ENCODE assay signal across 20 cellular contexts in the genomic region with DNA sequence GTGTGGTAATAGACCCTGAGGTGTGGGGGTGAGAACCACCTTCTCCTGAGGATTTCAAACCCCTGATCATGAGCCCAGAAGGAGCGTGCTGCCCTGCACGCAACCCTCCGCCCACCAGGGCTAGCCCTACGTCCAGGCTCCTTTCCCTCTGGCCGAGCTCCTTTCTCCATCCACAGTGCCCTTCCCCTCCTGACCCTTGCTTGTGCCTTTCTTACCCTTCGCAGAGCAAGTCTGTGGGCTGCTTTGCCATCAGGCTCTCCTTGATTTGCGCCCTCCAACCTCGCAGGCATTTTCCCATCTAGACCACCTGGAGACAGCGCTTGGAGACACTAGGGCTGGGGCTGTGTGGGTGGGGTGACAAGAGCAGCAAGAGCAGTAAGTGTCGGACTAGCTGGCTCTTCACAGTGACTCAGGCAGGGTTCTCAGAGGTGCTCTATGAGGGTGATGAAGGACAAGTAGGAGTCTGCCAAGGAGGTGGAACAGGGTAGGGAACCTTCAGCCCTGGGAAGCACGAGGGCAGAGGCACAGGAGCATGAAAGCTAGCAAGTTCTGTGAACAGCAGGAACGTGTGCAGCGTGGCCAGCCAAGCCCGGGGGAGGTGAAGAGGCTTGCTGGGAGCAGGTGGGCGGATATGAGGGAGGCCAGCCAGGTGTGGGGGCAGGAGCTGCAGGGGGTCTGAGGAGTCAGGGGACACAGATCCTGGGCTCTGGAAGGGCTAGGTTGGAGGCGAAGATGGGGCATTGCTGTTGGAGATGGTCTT. TPM values are rescaled to one million over a fixed set of nuclear protein-coding genes. Genes with fewer than 3 reads are reported as not detected.
"Had no signal": no experiment of that assay in that cellular context is flagged by ENCODE, and none has a peak within 500 bp of the region (broad histone marks: within the 10 kb centered on the region; RNA-seq: fewer than 3 reads in every experiment).

No MANE protein-coding gene starts in this region.

- H3K36me3 Mint-ChIP-seq: immature natural killer cell had no signal

- DNase-seq: activated CD4-positive, alpha-beta T cell treated with anti-CD3 and anti-CD28 coated beads, Interleukin-2, amount 10 ng/mL, durations not matched to agents 7 days and 5 days; activated CD4-positive, CD25-positive, alpha-beta regulatory T cell; activated naive CD4-positive, alpha-beta T cell treated with anti-CD3 and anti-CD28 coated beads for 36 hours; activated T-cell treated with anti-CD3 and anti-CD28 coated beads for 4 hours; cortex of kidney; effector memory CD8-positive, alpha-beta T cell; immature natural killer cell; naive B cell; occipital lobe; psoas muscle; stimulated activated CD4-positive, alpha-beta T cell treated with anti-CD3 and anti-CD28 coated beads, Interleukin-12 subunit alpha, Interleukin-12 subunit beta, amount 100 ng/mL, for 4 hours; stimulated activated naive CD4-positive, alpha-beta T cell treated with Interleukin-2 at 50 U/mL for 16 hours; T-helper 1 cell; upper lobe of right lung had no signal

- ATAC-seq: activated T-helper 17 cell treated with anti-CD3 and anti-CD28 coated beads, Interleukin-2, amount 50 U/mL, for 72 hours; effector memory CD8-positive, alpha-beta T cell; psoas muscle; upper lobe of right lung had no signal

- H3K27ac ChIP-seq: psoas muscle, suprapubic skin, upper lobe of right lung had no signal

- H3K36me3 ChIP-seq: suprapubic skin, upper lobe of right lung had no signal

- H3K4me1 Mint-ChIP-seq: activated T-helper 17 cell treated with anti-CD3 and anti-CD28 coated beads, Interleukin-2, amount 50 U/mL, for 72 hours; central memory CD8-positive, alpha-beta T cell; immature natural killer cell had no signal

- H3K4me3 ChIP-seq: psoas muscle, suprapubic skin, upper lobe of right lung had no signal

- H3K27ac Mint-ChIP-seq: activated CD4-positive, alpha-beta T cell treated with anti-CD3 and anti-CD28 coated beads, Interleukin-2, amount 10 ng/mL, durations not matched to agents 7 days and 5 days; activated naive CD4-positive, alpha-beta T cell treated with anti-CD3 and anti-CD28 coated beads for 36 hours; activated T-helper 17 cell treated with anti-CD3 and anti-CD28 coated beads, Interleukin-2, amount 50 U/mL, for 72 hours; effector memory CD8-positive, alpha-beta T cell; immature natural killer cell; naive B cell had no signal

- H3K4me3 Mint-ChIP-seq: activated CD4-positive, alpha-beta T cell treated with anti-CD3 and anti-CD28 coated beads, Interleukin-2, amount 10 ng/mL, durations not matched to agents 7 days and 5 days; activated naive CD4-positive, alpha-beta T cell treated with anti-CD3 and anti-CD28 coated beads for 36 hours; activated T-helper 17 cell treated with anti-CD3 and anti-CD28 coated beads, Interleukin-2, amount 50 U/mL, for 72 hours; central memory CD8-positive, alpha-beta T cell; effector memory CD8-positive, alpha-beta T cell; immature natural killer cell had no signal

- H3K9me3 ChIP-seq: psoas muscle, suprapubic skin, upper lobe of right lung had no signal

RNA-seq across cellular contexts. Expression of gene SLC38A3, which starts 2.5 kb away (rescaled TPM):
- total RNA-seq: activated CD4-positive, alpha-beta T cell treated with anti-CD3 and anti-CD28 coated beads, Interleukin-2, amount 10 ng/mL, durations not matched to agents 7 days and 5 days; activated naive CD4-positive, alpha-beta T cell treated with anti-CD3 and anti-CD28 coated beads for 36 hours; epithelial cell of proximal tubule; lung microvascular endothelial cell; upper lobe of right lung had no signal
- polyA plus RNA-seq: immature natural killer cell had no signal

RNA-seq across cellular contexts. Expression of gene GNAT1, which starts 11.1 kb away (rescaled TPM):
- total RNA-seq: activated CD4-positive, alpha-beta T cell treated with anti-CD3 and anti-CD28 coated beads, Interleukin-2, amount 10 ng/mL, durations not matched to agents 7 days and 5 days; activated CD8-positive, alpha-beta memory T cell treated with anti-CD3 and anti-CD28 coated beads for 36 hours; activated naive CD4-positive, alpha-beta T cell treated with anti-CD3 and anti-CD28 coated beads for 36 hours; activated T-helper 17 cell treated with anti-CD3 and anti-CD28 coated beads, Interleukin-2, amount 50 U/mL, for 72 hours; epithelial cell of proximal tubule; lung microvascular endothelial cell; occipital lobe; psoas muscle; upper lobe of right lung had no signal
- polyA plus RNA-seq: immature natural killer cell, psoas muscle had no signal

RNA-seq across cellular contexts. Expression of gene SEMA3F, which starts 47.4 kb away (rescaled TPM):
- total RNA-seq: activated CD4-positive, alpha-beta T cell treated with anti-CD3 and anti-CD28 coated beads, Interleukin-2, amount 10 ng/mL, durations not matched to agents 7 days and 5 days; activated naive CD4-positive, alpha-beta T cell treated with anti-CD3 and anti-CD28 coated beads for 36 hours had no signal
- polyA plus RNA-seq: immature natural killer cell had no signal
